In genomic region chrY:7543506-7543905, GRCh38 we compare ENCODE assay signal across 27 cellular contexts.
"Had no signal": no experiment of that assay in that cellular context is flagged by ENCODE, and none has a peak within 500 bp of the region (broad histone marks: within the 10 kb centered on the region; RNA-seq: fewer than 3 reads in every experiment).

No MANE protein-coding gene starts in this region.

- H3K27me3 ChIP-seq: ascending aorta, breast epithelium, esophagus squamous epithelium, gastroesophageal sphincter, heart right ventricle, hepatocyte had no signal

- H3K4me3 Mint-ChIP-seq: activated CD4-positive, alpha-beta memory T cell treated with anti-CD3 and anti-CD28 coated beads for 36 hours; activated CD4-positive, alpha-beta T cell treated with anti-CD3 and anti-CD28 coated beads for 36 hours; activated CD4-positive, alpha-beta T cell treated with anti-CD3 and anti-CD28 coated beads, Interleukin-2, amount 10 ng/mL, durations not matched to agents 24 days and 14 days; activated CD8-positive, alpha-beta T cell treated with anti-CD3 and anti-CD28 coated beads, Interleukin-2, amount 10 ng/mL, durations not matched to agents 7 days and 5 days; activated naive CD8-positive, alpha-beta T cell; activated T-cell treated with anti-CD3 and anti-CD28 coated beads, Interleukin-2, amount 50 U/mL, for 4 hours; activated T-helper 17 cell treated with anti-CD3 and anti-CD28 coated beads, Interleukin-2, amount 50 U/mL, for 72 hours; brain; central memory CD8-positive, alpha-beta T cell; dendritic cell treated with granulocyte-macrophage colony-stimulating factor and Interleukin-4, amounts not matched to agents 40 ng/mL and 50 ng/mL, for 4 days; effector memory CD8-positive, alpha-beta T cell had no signal

- ATAC-seq: activated CD4-positive, alpha-beta T cell treated with anti-CD3 and anti-CD28 coated beads for 36 hours; activated CD8-positive, alpha-beta T cell treated with anti-CD3 and anti-CD28 coated beads, Interleukin-2, amount 10 ng/mL, durations not matched to agents 7 days and 5 days; activated T-cell treated with anti-CD3 and anti-CD28 coated beads, Interleukin-2, amount 50 U/mL, for 4 hours; activated T-helper 17 cell treated with anti-CD3 and anti-CD28 coated beads, Interleukin-2, amount 50 U/mL, for 72 hours; effector memory CD8-positive, alpha-beta T cell; gastroesophageal sphincter; heart right ventricle had no signal

- H3K36me3 ChIP-seq: ascending aorta, breast epithelium, esophagus squamous epithelium, gastroesophageal sphincter, heart right ventricle had no signal

- H3K9me3 Mint-ChIP-seq: activated CD4-positive, alpha-beta memory T cell treated with anti-CD3 and anti-CD28 coated beads for 36 hours; activated CD4-positive, alpha-beta T cell treated with anti-CD3 and anti-CD28 coated beads, Interleukin-2, amount 10 ng/mL, durations not matched to agents 24 days and 14 days; activated T-cell treated with anti-CD3 and anti-CD28 coated beads, Interleukin-2, amount 50 U/mL, for 4 hours; central memory CD8-positive, alpha-beta T cell; dendritic cell treated with granulocyte-macrophage colony-stimulating factor and Interleukin-4, amounts not matched to agents 40 ng/mL and 50 ng/mL, for 4 days had no signal

- DNase-seq: activated CD4-positive, alpha-beta memory T cell treated with anti-CD3 and anti-CD28 coated beads for 36 hours; activated CD4-positive, alpha-beta T cell treated with anti-CD3 and anti-CD28 coated beads for 36 hours; activated CD4-positive, alpha-beta T cell treated with anti-CD3 and anti-CD28 coated beads, Interleukin-2, amount 10 ng/mL, durations not matched to agents 24 days and 14 days; activated CD4-positive, CD25-positive, alpha-beta regulatory T cell; activated CD4-positive, CD25-positive, alpha-beta regulatory T cell treated with anti-CD3 and anti-CD28 coated beads, Interleukin-2, amount 50 U/mL, for 72 hours; activated CD8-positive, alpha-beta T cell treated with anti-CD3 and anti-CD28 coated beads, Interleukin-2, amount 10 ng/mL, durations not matched to agents 7 days and 5 days; activated effector memory CD4-positive, alpha-beta T cell treated with Interleukin-2 at 50 U/mL for 16 hours; activated gamma-delta T cell treated with Interleukin-2 at 50 U/mL for 16 hours; activated naive CD4-positive, alpha-beta T cell treated with anti-CD3 and anti-CD28 coated beads, Interleukin-2, amount 50 U/mL, for 16 hours; activated naive CD4-positive, alpha-beta T cell treated with Interleukin-2 at 50 U/mL for 16 hours; activated T-cell treated with anti-CD3 and anti-CD28 coated beads, Interleukin-2, amount 50 U/mL, for 4 hours; effector CD4-positive, alpha-beta T cell; effector memory CD8-positive, alpha-beta T cell; esophagus squamous epithelium; foreskin melanocyte; heart right ventricle; T-helper 2 cell had no signal

- H3K27me3 Mint-ChIP-seq: activated CD4-positive, alpha-beta memory T cell treated with anti-CD3 and anti-CD28 coated beads for 36 hours; activated CD4-positive, alpha-beta T cell treated with anti-CD3 and anti-CD28 coated beads, Interleukin-2, amount 10 ng/mL, durations not matched to agents 24 days and 14 days; activated naive CD8-positive, alpha-beta T cell; brain had no signal

- H3K4me3 ChIP-seq: ascending aorta, breast epithelium, coronary artery, esophagus squamous epithelium, gastroesophageal sphincter, heart right ventricle, hepatocyte had no signal

- H3K4me1 Mint-ChIP-seq: activated CD4-positive, alpha-beta T cell treated with anti-CD3 and anti-CD28 coated beads, Interleukin-2, amount 10 ng/mL, durations not matched to agents 24 days and 14 days; activated T-helper 17 cell treated with anti-CD3 and anti-CD28 coated beads, Interleukin-2, amount 50 U/mL, for 72 hours; brain; central memory CD8-positive, alpha-beta T cell had no signal

- H3K27ac Mint-ChIP-seq: activated CD4-positive, alpha-beta memory T cell treated with anti-CD3 and anti-CD28 coated beads for 36 hours; activated CD4-positive, alpha-beta T cell treated with anti-CD3 and anti-CD28 coated beads for 36 hours; activated CD4-positive, alpha-beta T cell treated with anti-CD3 and anti-CD28 coated beads, Interleukin-2, amount 10 ng/mL, durations not matched to agents 24 days and 14 days; activated CD8-positive, alpha-beta T cell treated with anti-CD3 and anti-CD28 coated beads, Interleukin-2, amount 10 ng/mL, durations not matched to agents 7 days and 5 days; activated naive CD8-positive, alpha-beta T cell; dendritic cell treated with granulocyte-macrophage colony-stimulating factor and Interleukin-4, amounts not matched to agents 40 ng/mL and 50 ng/mL, for 4 days; effector memory CD8-positive, alpha-beta T cell had no signal

- H3K36me3 Mint-ChIP-seq: activated CD4-positive, alpha-beta memory T cell treated with anti-CD3 and anti-CD28 coated beads for 36 hours; activated naive CD8-positive, alpha-beta T cell; brain had no signal
